2 cellular contexts compared by ENCODE assay signal in genomic region chr10:97508342-97508741, GRCh38.
TF ChIP-seq lines count a peak whose summit lies in the region.

No MANE protein-coding gene starts in this region.

TF ChIP-seq in WTC11, 78 proteins besides CTCF, POLR2A, EP300 and RAD21:
- no peak for TF ChIP-seq HMGXB4 (CRISPR knock-in tag; IDR thresholded peaks at IDR 0.05)

TF ChIP-seq in HepG2, 621 proteins besides CTCF, POLR2A, EP300 and RAD21 (continued from another document):
- no peak for TF ChIP-seq AGO2 (optimal IDR thresholded peaks at IDR 0.05; ENCODE audit: low read depth, low read length)
- TF ChIP-seq CAMTA2 (CRISPR knock-in tag; IDR thresholded peaks at IDR 0.05; ENCODE audit: borderline replicate concordance): no peak
- no peak for TF ChIP-seq ZNF30 (CRISPR knock-in tag; IDR thresholded peaks at IDR 0.05)
- TF ChIP-seq IRF1 (CRISPR knock-in tag; IDR thresholded peaks at IDR 0.05; ENCODE audit: low read depth): no peak
- no peak for TF ChIP-seq CENPT (CRISPR knock-in tag; IDR thresholded peaks at IDR 0.05; ENCODE audit: low read depth)
- TF ChIP-seq ZHX1 (CRISPR knock-in tag; IDR thresholded peaks at IDR 0.05; ENCODE audit: low read depth): no peak
- no peak for TF ChIP-seq ZNF672 (CRISPR knock-in tag; IDR thresholded peaks at IDR 0.05)
- no peak for TF ChIP-seq FOXA3 (CRISPR knock-in tag; IDR thresholded peaks at IDR 0.05)
- TF ChIP-seq ZNF292 (CRISPR knock-in tag; IDR thresholded peaks at IDR 0.05; ENCODE audit: borderline replicate concordance, low read depth): no peak
- no peak for TF ChIP-seq ZNF484 (CRISPR knock-in tag; IDR thresholded peaks at IDR 0.05; ENCODE audit: borderline replicate concordance, low read depth)
- TF ChIP-seq HNRNPH1 (optimal IDR thresholded peaks at IDR 0.05; ENCODE audit: low read depth, low read length): no peak
- TF ChIP-seq MIER3 (CRISPR knock-in tag; IDR thresholded peaks at IDR 0.05; ENCODE audit: borderline replicate concordance): no peak
- TF ChIP-seq ZNF142 (CRISPR knock-in tag; IDR thresholded peaks at IDR 0.05): no peak
- TF ChIP-seq ZIK1 (CRISPR knock-in tag; IDR thresholded peaks at IDR 0.05; ENCODE audit: borderline replicate concordance, low read depth): no peak
- TF ChIP-seq ZNF691 (CRISPR knock-in tag; IDR thresholded peaks at IDR 0.05; ENCODE audit: borderline replicate concordance, low read depth): no peak
